In genomic region chr10:34670101-34670500, GRCh38 we compare ENCODE assay signal across 1 cellular context.
TF ChIP-seq lines count a peak whose summit lies in the region.

No MANE protein-coding gene starts in this region.

TF ChIP-seq in WTC11, 78 proteins besides CTCF, POLR2A, EP300 and RAD21 (continued from another document):
- TF ChIP-seq ZNF281 (CRISPR knock-in tag; IDR thresholded peaks at IDR 0.05) = no peak
- no peak for TF ChIP-seq HMGA2 (CRISPR knock-in tag; IDR thresholded peaks at IDR 0.05)
